Comparison of ENCODE assay signal across 11 cellular contexts in genomic region chr14:42884100-42884499, GRCh38.
DNase-seq lines count a peak whose midpoint lies in the region; ATAC-seq and TF ChIP-seq lines count a peak whose summit lies in the region.
"Had no signal": no experiment of that assay in that cellular context is flagged by ENCODE, and none has a peak within 500 bp of the region (broad histone marks: within the 10 kb centered on the region; RNA-seq: fewer than 3 reads in every experiment).

No MANE protein-coding gene starts in this region.

- DNase-seq in HT1080 (ENCODE audit: low read depth) (peak; percentile 80), RPMI7951 (ENCODE audit: low read depth) (peak; percentile 0), epithelial cell of esophagus (ENCODE audit: low read depth) (peak; percentile 83), skeletal muscle cell (ENCODE audit: low read depth) (peak; percentile 79), brain microvascular endothelial cell (no peak), NCI-H2196 treated with DMSO at 0.1 percent for 48 hours (lab: John Stamatoyannopoulos, UW; ENCODE audit: unreplicated experiment) (no peak), NCI-H774 (lab: John Stamatoyannopoulos, UW) (no peak)
- DNase-seq: EL, KG1, upper lobe of left lung had no signal

- no peak overlapping the region for H3K4me3 ChIP-seq in epithelial cell of esophagus (ENCODE audit: low read length)
- H3K4me3 ChIP-seq in skeletal muscle cell (ENCODE audit: low read depth, low read length), result no peak overlapping the region
- H3K4me3 ChIP-seq in brain microvascular endothelial cell (ENCODE audit: low read depth, low read length), result no peak overlapping the region
- H3K4me3 ChIP-seq: upper lobe of left lung had no signal

- no peaks in the 10 kb centered on the region for H3K36me3 ChIP-seq in brain microvascular endothelial cell (replicated peaks)
- H3K36me3 ChIP-seq: upper lobe of left lung had no signal

- ATAC-seq in GM19395 (IDR thresholded peaks at IDR 0.05; ENCODE audit: unreplicated experiment), result no peak

- TF ChIP-seq CTCF in epithelial cell of esophagus (IDR thresholded peaks at IDR 0.05; ENCODE audit: insufficient read depth, low read depth, low read length, missing control alignments) (no peak), brain microvascular endothelial cell (IDR thresholded peaks at IDR 0.05; ENCODE audit: low read depth, low read length, missing control alignments) (no peak)

- no peak overlapping the region for H3K27ac ChIP-seq in brain microvascular endothelial cell
- H3K27ac ChIP-seq: upper lobe of left lung had no signal

- in situ Hi-C loops in brain microvascular endothelial cell (cut with HindIII; ENCODE audit: low pct_ligation_motif_present, low sequenced_read_pairs), result no loop called here

- no peaks in the 10 kb centered on the region for H3K27me3 ChIP-seq in brain microvascular endothelial cell (replicated peaks)
- H3K27me3 ChIP-seq: upper lobe of left lung had no signal

Comparison
In these comparisons a context has a peak if more than half of its experiments do, and no peak if none do; other contexts are left out.
1. DNase-seq: peak in HT1080 (single experiment), RPMI7951 (single experiment), epithelial cell of esophagus (single experiment) and skeletal muscle cell (single experiment); none in brain microvascular endothelial cell (single experiment), NCI-H2196 treated with DMSO at 0.1 percent for 48 hours (single experiment) and NCI-H774 (single experiment).